In the genomic region with DNA sequence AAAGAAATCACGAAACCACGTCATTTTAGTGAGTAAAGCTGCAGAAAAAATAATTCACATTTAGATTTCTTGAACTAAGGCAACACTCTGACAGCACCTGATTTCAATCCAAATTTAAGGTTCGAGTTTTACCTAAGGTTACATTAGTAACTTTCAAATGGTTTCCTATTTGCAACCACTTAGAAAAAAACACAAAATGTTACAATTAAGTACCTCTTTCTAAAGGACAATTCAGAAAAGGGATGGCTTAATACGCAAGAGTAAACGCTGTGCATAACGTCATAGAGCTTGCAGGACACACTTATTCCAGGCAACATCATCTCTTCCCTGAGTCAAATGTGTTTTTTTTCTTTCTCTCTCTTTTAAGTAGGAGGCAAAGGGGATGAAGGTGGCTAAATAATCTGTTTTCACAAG, we compare ENCODE assay signal across 8 cellular contexts.
DNase-seq lines count a peak whose midpoint lies in the region; ATAC-seq, FAIRE-seq and TF ChIP-seq lines count a peak whose summit lies in the region.

No MANE protein-coding gene starts in this region.

- FAIRE-seq in kidney (lab: Jason Lieb, UNC) (no peak), RCC 7860 (lab: Jason Lieb, UNC) (no peak)

- intact Hi-C loops in kidney (cut with DNase I) = no loop called here

- peaks cover 3% of the 10 kb centered on the region for H3K27me3 Mint-ChIP-seq in brain
- H3K27me3 Mint-ChIP-seq in stimulated activated naive CD8-positive, alpha-beta T cell treated with anti-CD3 and anti-CD28 coated beads, Interleukin-15, amount 100 ng/mL, for 72 hours = no peaks in the 10 kb centered on the region

- no peaks in the 10 kb centered on the region for H3K36me3 ChIP-seq in kidney (ENCODE audit: control insufficient read depth in 1 of 2, insufficient read depth in 2 of 2, low read length in 2 of 2)

- peak overlapping the region; percentile 80 to 81 for H3K27ac ChIP-seq in kidney (ENCODE audit: low read depth in 2 of 2, low read length in 2 of 2)

- peaks cover 58% of the 10 kb centered on the region for H3K4me1 Mint-ChIP-seq in brain
- H3K4me1 Mint-ChIP-seq in stimulated activated naive CD8-positive, alpha-beta T cell treated with anti-CD3 and anti-CD28 coated beads, Interleukin-15, amount 100 ng/mL, for 72 hours = peaks cover 60% of the 10 kb centered on the region

- no peaks in the 10 kb centered on the region for H3K36me3 Mint-ChIP-seq in brain

- no peaks in the 10 kb centered on the region for H3K9me3 ChIP-seq in kidney (ENCODE audit: control insufficient read depth in 1 of 2, low read length in 2 of 2)

- peaks cover 0 to 5% of the 10 kb centered on the region in 2 donors for H3K4me1 ChIP-seq in kidney (ENCODE audit: control insufficient read depth in 1 of 2, insufficient read depth in 1 of 2, low read depth in 1 of 2, low read length in 2 of 2)

- ATAC-seq in GM18511 (IDR thresholded peaks at IDR 0.05; ENCODE audit: unreplicated experiment) (peak; percentile 2), HG03108 (IDR thresholded peaks at IDR 0.05; ENCODE audit: unreplicated experiment) (no peak), GM21526 (IDR thresholded peaks at IDR 0.05; ENCODE audit: low FRiP score, unreplicated experiment) (no peak)
- ATAC-seq in stimulated activated naive CD8-positive, alpha-beta T cell treated with anti-CD3 and anti-CD28 coated beads, Interleukin-15, amount 100 ng/mL, for 72 hours = peak; percentile 45

- DNase-seq in NAMALWA (ENCODE audit: low spot score) = peak; percentile 66
- DNase-seq in kidney = no peak
- DNase-seq in stimulated activated naive CD8-positive, alpha-beta T cell treated with anti-CD3 and anti-CD28 coated beads, Interleukin-15, amount 100 ng/mL, for 72 hours = no peak
- DNase-seq in RCC 7860 (ENCODE audit: low spot score) = no peak

- TF ChIP-seq CTCF in brain (conservative IDR thresholded peaks at IDR 0.05) = no peak
- TF ChIP-seq CTCF in kidney (IDR thresholded peaks at IDR 0.05; ENCODE audit: borderline replicate concordance, extremely low read depth, insufficient read depth) = no peak

- H3K4me3 ChIP-seq in kidney (ENCODE audit: low read length in 2 of 2) = peak overlapping the region; percentile 62 to 94

- peak overlapping the region; percentile 79 to 97 (median 91) for H3K27ac Mint-ChIP-seq in brain
- peak overlapping the region; percentile 82 to 92 for H3K27ac Mint-ChIP-seq in stimulated activated naive CD8-positive, alpha-beta T cell treated with anti-CD3 and anti-CD28 coated beads, Interleukin-15, amount 100 ng/mL, for 72 hours

- peak overlapping the region; percentile 65 to 88 for H3K9ac ChIP-seq in kidney (ENCODE audit: low read length in 2 of 2)

- H3K9me3 Mint-ChIP-seq in brain = peaks cover 0 to 2% (median 0%) of the 10 kb centered on the region in 5 experiments
- H3K9me3 Mint-ChIP-seq in stimulated activated naive CD8-positive, alpha-beta T cell treated with anti-CD3 and anti-CD28 coated beads, Interleukin-15, amount 100 ng/mL, for 72 hours = no peaks in the 10 kb centered on the region

- peak overlapping the region; percentile 92 to 100 (median 95) for H3K4me3 Mint-ChIP-seq in brain
- H3K4me3 Mint-ChIP-seq in stimulated activated naive CD8-positive, alpha-beta T cell treated with anti-CD3 and anti-CD28 coated beads, Interleukin-15, amount 100 ng/mL, for 72 hours = peak overlapping the region; percentile 92 to 96

Comparison
In these comparisons a context has a peak if more than half of its experiments do, and no peak if none do; other contexts are left out.
1. ATAC-seq: peak in GM18511 (single experiment) and stimulated activated naive CD8-positive, alpha-beta T cell treated with anti-CD3 and anti-CD28 coated beads, Interleukin-15, amount 100 ng/mL, for 72 hours (single experiment); none in HG03108 (single experiment) and GM21526 (single experiment).